1 cellular context compared by ENCODE assay signal in the genomic region with DNA sequence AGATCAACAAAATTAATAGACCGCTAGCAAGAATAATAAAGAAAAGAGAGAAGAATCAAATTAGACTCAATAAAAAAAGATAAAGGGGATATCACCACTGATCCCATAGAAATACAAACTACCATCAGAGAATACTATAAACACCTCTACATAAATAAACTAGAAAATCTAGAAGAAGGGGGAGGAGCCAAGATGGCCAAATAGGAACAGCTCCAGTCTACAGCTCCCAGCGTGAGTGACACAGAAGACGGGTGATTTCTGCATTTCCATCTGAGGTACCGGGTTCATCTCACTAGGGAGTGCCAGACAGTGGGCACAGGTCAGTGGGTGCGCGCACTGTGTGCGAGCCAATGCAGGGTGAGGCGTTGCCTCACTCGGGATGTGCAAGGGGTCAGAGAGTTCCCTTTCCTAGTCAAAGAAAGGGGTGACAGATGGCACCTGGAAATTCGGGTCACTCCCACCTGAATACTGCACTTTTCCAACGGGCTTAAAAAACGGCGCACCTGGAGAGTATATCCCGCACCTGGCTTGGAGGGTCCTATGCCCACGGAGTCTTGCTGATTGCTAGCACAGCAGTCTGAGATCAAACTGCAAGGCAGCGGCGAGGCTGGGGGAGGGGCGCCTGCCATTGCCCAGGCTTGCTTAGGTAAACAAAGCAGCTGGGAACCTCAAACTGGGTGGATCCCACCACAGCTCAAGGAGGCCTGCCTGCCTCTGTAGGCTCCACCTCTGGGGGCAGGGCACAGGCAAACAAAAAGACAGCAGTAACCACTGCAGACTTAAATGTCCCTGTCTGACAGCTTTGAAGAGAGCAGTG.
TF ChIP-seq lines count a peak whose summit lies in the region.

No MANE protein-coding gene starts in this region.

TF ChIP-seq in H1, 55 proteins besides CTCF, POLR2A, EP300 and RAD21:
- TF ChIP-seq SIN3A (conservative IDR thresholded peaks at IDR 0.05 in 1 of 2, IDR thresholded peaks at IDR 0.05 in 1 of 2; ENCODE audit: low read depth in 1 of 2, low read length in 2 of 2), result 0 out of 4 replicates have a peak, but pooled peaks of 1 of the 2 experiments have one; percentile 14
TF ChIP-seq in H1: peak in this region for 1; not testable (repeated sequence) for 54.
